ENCODE assay signal across 10 cellular contexts in genomic region chr14:22520235-22520634, GRCh38.
DNase-seq lines count a peak whose midpoint lies in the region; ATAC-seq and TF ChIP-seq lines count a peak whose summit lies in the region.
"Had no signal": no experiment of that assay in that cellular context is flagged by ENCODE, and none has a peak within 500 bp of the region (broad histone marks: within the 10 kb centered on the region; RNA-seq: fewer than 3 reads in every experiment).

No MANE protein-coding gene starts in this region.

- peak overlapping the region; percentile 96 for H3K27ac Mint-ChIP-seq in activated CD8-positive, alpha-beta T cell treated with anti-CD3 and anti-CD28 coated beads, Interleukin-2, amount 10 ng/mL, durations not matched to agents 7 days and 5 days

- peak overlapping the region; percentile 25 for H3K4me2 ChIP-seq in GM23248 (ENCODE audit: unreplicated experiment)

- CTCF ChIA-PET in AG04449 (lab: Yijun Ruan, JAX), result interaction anchor here (1.1 to 1.6 kb wide), 2 partner anchors 37 to 549 kb away, joined by 3 to 4 read pairs; no protein-coding TSS in a partner anchor
- CTCF ChIA-PET in activated CD8-positive, alpha-beta T cell treated with anti-CD3 and anti-CD28 coated beads, Interleukin-2, amount 10 ng/mL, durations not matched to agents 7 days and 5 days (lab: Charles Lee), result interaction anchor here (1.3 to 5.9 kb wide), 6 partner anchors 11 to 50 kb away, joined by 3 to 37 read pairs (median 10); no protein-coding TSS in a partner anchor

- no peaks in the 10 kb centered on the region for H3K9me2 ChIP-seq in GM23248 (ENCODE audit: insufficient read depth)

- 0 out of 2 replicates have a peak overlapping the region, but pooled peaks have one; percentile 38 for H2AFZ ChIP-seq in GM23248

- H3F3A ChIP-seq in GM23248 (ENCODE audit: insufficient read depth), result 0 out of 2 replicates have a peak, but pooled peaks cover 8% of the 10 kb centered on the region

- WGBS in GM23248 (ENCODE audit: low coverage in 1 of 2, low lambda C conversion rate in 2 of 2, missing lambda C conversion rate in 2 of 2), 2 experiments, result 24 to 31% methylated on average over 4 of the region's 4 CpGs
- WGBS in aorta, 2 donors, result 79 to 82% methylated on average over 4 of the region's 4 CpGs

- peak; percentile 72 for DNase-seq in AG04449 (ENCODE audit: low read depth, low spot score)
- peak; percentile 61 for DNase-seq in GM23248
- DNase-seq in activated CD8-positive, alpha-beta T cell treated with anti-CD3 and anti-CD28 coated beads, Interleukin-2, amount 10 ng/mL, durations not matched to agents 7 days and 5 days, result no peak
- peak; percentile 60 for DNase-seq in hepatic stellate cell (ENCODE audit: low spot score)
- DNase-seq in aorta, result no peak
- DNase-seq in stimulated activated CD4-positive, alpha-beta T cell treated with anti-CD3 and anti-CD28 coated beads, Interleukin-15, amount 100 ng/mL, for 24 hours, result no peak
- DNase-seq in GM13976 (ENCODE audit: low spot score), result no peak
- DNase-seq: NCI-H774, upper lobe of left lung had no signal

- no peaks in the 10 kb centered on the region for H3K27me3 ChIP-seq in GM23248 (replicated peaks; ENCODE audit: insufficient read depth)
- H3K27me3 ChIP-seq in aorta (ENCODE audit: control insufficient read depth in 1 of 2, insufficient read depth in 2 of 2, low read length in 1 of 2), result no peaks in the 10 kb centered on the region
- H3K27me3 ChIP-seq: upper lobe of left lung had no signal

- H3K36me3 ChIP-seq in GM23248 (ENCODE audit: low read depth), result no peaks in the 10 kb centered on the region
- H3K36me3 ChIP-seq in aorta (ENCODE audit: control insufficient read depth in 1 of 2, insufficient read depth in 2 of 2, low read length in 1 of 2), result no peaks in the 10 kb centered on the region
- H3K36me3 ChIP-seq: upper lobe of left lung had no signal

- H3K4me3 ChIP-seq in AG04449 (ENCODE audit: low read depth, low read length), result peak overlapping the region; percentile 13; the same call in 1 of the 2 replicates
- H3K4me3 ChIP-seq in GM23248, result no peak overlapping the region
- H3K4me3 ChIP-seq in aorta (ENCODE audit: low read length in 2 of 2), result no peak overlapping the region
- H3K4me3 ChIP-seq: upper lobe of left lung had no signal

- H3K27me3 Mint-ChIP-seq in activated CD8-positive, alpha-beta T cell treated with anti-CD3 and anti-CD28 coated beads, Interleukin-2, amount 10 ng/mL, durations not matched to agents 7 days and 5 days (ENCODE audit: low read depth), result no peaks in the 10 kb centered on the region

- H3K27ac ChIP-seq in GM23248, result no peak overlapping the region
- H3K27ac ChIP-seq in aorta (ENCODE audit: low read depth in 1 of 2, low read length in 2 of 2), result no peak overlapping the region

- H3K79me2 ChIP-seq in GM23248 (ENCODE audit: insufficient read depth), result no peaks in the 10 kb centered on the region

- in situ Hi-C loops in GM23248 (cut with MboI), result no loop called here
- in situ Hi-C loops in GM13976 (cut with MboI; ENCODE audit: low sequenced_read_pairs, unreplicated experiment), result no loop called here

- TF ChIP-seq CTCF in AG04449 (IDR thresholded peaks at IDR 0.05; ENCODE audit: insufficient read depth, low read length, missing control alignments) (no peak), GM13976 (IDR thresholded peaks at IDR 0.05; ENCODE audit: borderline replicate concordance, control extremely low read depth, extremely low read depth, insufficient read depth, missing control alignments) (no peak)

- H3K9me3 ChIP-seq in GM23248 (ENCODE audit: low read depth) (no peaks in the 10 kb centered on the region), aorta (ENCODE audit: control insufficient read depth, low read length) (no peaks in the 10 kb centered on the region)
- H3K9me3 ChIP-seq: upper lobe of left lung had no signal

- POLR2A ChIA-PET in AG04449 (lab: Yijun Ruan, JAX), result interaction anchor here (0.6 kb wide), 1 partner anchor 29 kb away, joined by 3 read pairs; no protein-coding TSS in a partner anchor
- POLR2A ChIA-PET in activated CD8-positive, alpha-beta T cell treated with anti-CD3 and anti-CD28 coated beads, Interleukin-2, amount 10 ng/mL, durations not matched to agents 7 days and 5 days (lab: Charles Lee), result interaction anchor here (1.0 to 28.1 kb wide), 7 partner anchors 14 to 50 kb away, joined by 3 to 904 read pairs (median 9); no protein-coding TSS in a partner anchor

- no peak for ATAC-seq in activated CD8-positive, alpha-beta T cell treated with anti-CD3 and anti-CD28 coated beads, Interleukin-2, amount 10 ng/mL, durations not matched to agents 7 days and 5 days
- ATAC-seq in aorta (ENCODE audit: low FRiP score) (no peak), HG02610 (IDR thresholded peaks at IDR 0.05; ENCODE audit: unreplicated experiment) (no peak)

- H3K4me1 ChIP-seq in GM23248 (ENCODE audit: insufficient read depth), result peaks cover 30% of the 10 kb centered on the region
- H3K4me1 ChIP-seq in aorta (ENCODE audit: control insufficient read depth in 1 of 2, insufficient read depth in 2 of 2, low read length in 2 of 2), result peaks cover 4 to 10% of the 10 kb centered on the region in 2 donors
- H3K4me1 ChIP-seq: upper lobe of left lung had no signal

- intact Hi-C loops in aorta (cut with DNase I), result no loop called here

- H3K4me1 Mint-ChIP-seq in activated CD8-positive, alpha-beta T cell treated with anti-CD3 and anti-CD28 coated beads, Interleukin-2, amount 10 ng/mL, durations not matched to agents 7 days and 5 days (ENCODE audit: low read depth), result peaks cover 93% of the 10 kb centered on the region

- peaks cover 99% of the 10 kb centered on the region for H3K36me3 Mint-ChIP-seq in activated CD8-positive, alpha-beta T cell treated with anti-CD3 and anti-CD28 coated beads, Interleukin-2, amount 10 ng/mL, durations not matched to agents 7 days and 5 days (ENCODE audit: low read depth)

- no peak overlapping the region for H3K9ac ChIP-seq in GM23248

- H3K9me3 Mint-ChIP-seq in activated CD8-positive, alpha-beta T cell treated with anti-CD3 and anti-CD28 coated beads, Interleukin-2, amount 10 ng/mL, durations not matched to agents 7 days and 5 days (ENCODE audit: insufficient read depth), result no peaks in the 10 kb centered on the region

- H4K20me1 ChIP-seq in GM23248 (ENCODE audit: insufficient read depth), result no peaks in the 10 kb centered on the region

- H3K4me3 Mint-ChIP-seq in activated CD8-positive, alpha-beta T cell treated with anti-CD3 and anti-CD28 coated beads, Interleukin-2, amount 10 ng/mL, durations not matched to agents 7 days and 5 days, result peak overlapping the region; percentile 89

Comparison
In these comparisons a context has a peak if more than half of its experiments do, and no peak if none do; other contexts are left out.
1. DNase-seq: peak in AG04449 (single experiment), GM23248 (single experiment) and hepatic stellate cell (single experiment); none in activated CD8-positive, alpha-beta T cell treated with anti-CD3 and anti-CD28 coated beads, Interleukin-2, amount 10 ng/mL, durations not matched to agents 7 days and 5 days (single experiment), aorta (0 of 2), stimulated activated CD4-positive, alpha-beta T cell treated with anti-CD3 and anti-CD28 coated beads, Interleukin-15, amount 100 ng/mL, for 24 hours (single experiment) and GM13976 (single experiment).